ENCODE assay signal across 11 cellular contexts in the genomic region with DNA sequence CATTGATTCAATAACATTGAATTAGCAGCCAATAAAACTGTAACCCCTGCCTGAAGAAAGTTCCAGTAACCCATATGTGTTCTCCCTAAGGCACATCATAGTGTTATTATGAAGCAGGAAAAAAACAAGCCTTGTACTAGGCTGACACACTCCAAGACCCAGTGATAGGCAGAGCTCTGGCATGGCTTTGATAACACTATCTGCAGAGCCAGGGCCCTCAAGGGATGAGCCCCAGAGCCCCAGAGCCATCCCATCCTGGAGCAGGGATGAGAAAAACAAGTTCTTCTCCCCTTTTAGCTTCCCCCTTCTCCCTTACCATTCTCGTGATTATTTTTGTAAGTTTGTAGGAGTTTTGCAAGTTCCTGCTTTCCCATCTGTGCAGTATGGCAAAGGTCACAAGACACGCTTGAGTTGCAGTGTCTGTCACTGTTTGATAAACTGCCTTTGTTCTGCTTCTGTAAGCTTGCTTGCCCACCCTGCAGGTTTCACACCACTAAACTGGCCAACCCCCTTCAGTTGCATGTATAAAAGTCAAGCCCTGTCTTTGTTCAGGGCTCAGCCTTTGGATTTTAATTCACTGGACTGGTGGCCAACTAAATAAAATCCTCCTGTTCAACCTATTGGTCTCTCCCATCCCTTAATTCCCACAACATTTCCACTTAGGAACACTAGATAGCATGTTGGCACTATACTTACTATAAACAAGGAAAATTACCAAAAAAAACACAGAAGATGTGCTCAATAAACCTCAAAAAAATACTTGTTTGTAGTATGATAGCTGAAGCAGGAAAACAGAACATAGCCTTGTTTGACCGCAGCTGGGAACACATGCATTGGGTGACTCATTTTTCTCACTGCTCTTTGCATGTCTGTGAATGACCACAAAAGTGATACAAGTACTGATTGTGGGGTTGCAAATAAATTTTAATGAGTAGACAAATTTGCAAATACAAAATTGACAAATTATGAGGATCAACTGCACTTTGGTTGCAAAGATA. TPM values are rescaled to one million over a fixed set of nuclear protein-coding genes. Genes with fewer than 3 reads are reported as not detected.
A peak's percentile ranks its signal among the peaks of the same experiment; 100 is the strongest.
DNase-seq lines count a peak whose midpoint lies in the region; ATAC-seq and TF ChIP-seq lines count a peak whose summit lies in the region.
"Had no signal": no experiment of that assay in that cellular context is flagged by ENCODE, and none has a peak within 500 bp of the region (broad histone marks: within the 10 kb centered on the region; RNA-seq: fewer than 3 reads in every experiment).

No MANE protein-coding gene starts in this region.

- no peak overlapping the region for H3K27ac Mint-ChIP-seq in MCF 10A (ENCODE audit: low read depth, unreplicated experiment)
- H3K27ac Mint-ChIP-seq: mesothelial cell of epicardium had no signal

- H3K4me3 Mint-ChIP-seq in MCF 10A (ENCODE audit: unreplicated experiment), result no peak overlapping the region
- H3K4me3 Mint-ChIP-seq: mesothelial cell of epicardium had no signal

- peak; percentile 55 for ATAC-seq in upper lobe of right lung

- no peaks in the 10 kb centered on the region for H3K36me3 Mint-ChIP-seq in MCF 10A (ENCODE audit: insufficient read depth, unreplicated experiment)

- H3K36me3 ChIP-seq in breast epithelium (no peaks in the 10 kb centered on the region), upper lobe of right lung (no peaks in the 10 kb centered on the region)

- H3K4me1 ChIP-seq in breast epithelium (no peaks in the 10 kb centered on the region), upper lobe of right lung (no peaks in the 10 kb centered on the region)

- intact Hi-C loops in MCF 10A (cut with micrococcal nuclease) (no loop called here), breast epithelium (cut with DNase I; ENCODE audit: low total_unique reads) (no loop called here), upper lobe of right lung (cut with DNase I) (no loop called here)

- H3K4me3 ChIP-seq in breast epithelium, result no peak overlapping the region
- no peak overlapping the region for H3K4me3 ChIP-seq in upper lobe of right lung

- no peak for TF ChIP-seq POLR2A in breast epithelium (IDR thresholded peaks at IDR 0.05)

- DNase-seq in MCF 10A (ENCODE audit: unreplicated experiment) (peak; percentile 61), breast epithelium (ENCODE audit: low spot score in 2 of 2) (no peak), HT1080 (ENCODE audit: low read depth) (peak; percentile 84), brain pericyte (ENCODE audit: low read depth, low spot score) (peak; percentile 68), upper lobe of right lung (no peak), SHP77 treated with DMSO at 0.1 percent for 48 hours (lab: John Stamatoyannopoulos, UW) (no peak), HEK293T (ENCODE audit: extremely low spot score) (no peak), ACHN (no peak)
- DNase-seq: activated CD4-positive, alpha-beta T cell treated with anti-CD3 and anti-CD28 coated beads, Interleukin-2, amount 50 U/mL, for 1 hour; NCI-H1694 had no signal

- BruUV-seq in MCF 10A (replicated peaks; lab: Mats Ljungman, UMichigan), result no TSS peak

- CTCF ChIA-PET in MCF 10A (lab: Yijun Ruan, JAX) (interaction anchor here (0.6 to 1.4 kb wide), 7 partner anchors 16 to 763 kb away, joined by 3 to 5 read pairs (median 3); no protein-coding TSS in a partner anchor), HEK293T (lab: Yijun Ruan, JAX) (no interaction called here)

- in situ Hi-C loops in ACHN (cut with HindIII; ENCODE audit: low pct_ligation_motif_present, low pct_unique_long_range_greater_than_20kb, low sequenced_read_pairs), result no loop called here

- H3K9me3 ChIP-seq in breast epithelium, result peaks cover 0 to 5% of the 10 kb centered on the region in 2 donors
- H3K9me3 ChIP-seq in upper lobe of right lung, result no peaks in the 10 kb centered on the region

- no peak overlapping the region for H3K27ac ChIP-seq in breast epithelium
- no peak overlapping the region for H3K27ac ChIP-seq in upper lobe of right lung

- H3K4me1 Mint-ChIP-seq in MCF 10A (ENCODE audit: insufficient read depth, unreplicated experiment), result peaks cover 15% of the 10 kb centered on the region

- H3K27me3 ChIP-seq in breast epithelium, result no peaks in the 10 kb centered on the region
- no peaks in the 10 kb centered on the region for H3K27me3 ChIP-seq in upper lobe of right lung

- POLR2A ChIA-PET in MCF 10A (lab: Yijun Ruan, JAX) (interaction anchor here (1.1 kb wide), 1 partner anchor 25 kb away, joined by 3 read pairs; no protein-coding TSS in a partner anchor), HEK293T (lab: Yijun Ruan, JAX) (no interaction called here)

- TF ChIP-seq CTCF in MCF 10A (IDR thresholded peaks at IDR 0.05; ENCODE audit: unreplicated experiment) (no peak), breast epithelium (IDR thresholded peaks at IDR 0.05) (no peak), upper lobe of right lung (IDR thresholded peaks at IDR 0.05) (no peak)

- H3K27me3 Mint-ChIP-seq in MCF 10A (ENCODE audit: insufficient read depth, unreplicated experiment), result no peaks in the 10 kb centered on the region

- H3K9me3 Mint-ChIP-seq in MCF 10A (ENCODE audit: unreplicated experiment), result no peaks in the 10 kb centered on the region

TF ChIP-seq in HEK293T, 16 proteins besides CTCF, POLR2A, EP300 and RAD21:
- TF ChIP-seq FOXA1 (IDR thresholded peaks at IDR 0.05) (no peak), SP1 (IDR thresholded peaks at IDR 0.05) (no peak), ELF4 (IDR thresholded peaks at IDR 0.05) (no peak)
- TF ChIP-seq, protein P1, sequence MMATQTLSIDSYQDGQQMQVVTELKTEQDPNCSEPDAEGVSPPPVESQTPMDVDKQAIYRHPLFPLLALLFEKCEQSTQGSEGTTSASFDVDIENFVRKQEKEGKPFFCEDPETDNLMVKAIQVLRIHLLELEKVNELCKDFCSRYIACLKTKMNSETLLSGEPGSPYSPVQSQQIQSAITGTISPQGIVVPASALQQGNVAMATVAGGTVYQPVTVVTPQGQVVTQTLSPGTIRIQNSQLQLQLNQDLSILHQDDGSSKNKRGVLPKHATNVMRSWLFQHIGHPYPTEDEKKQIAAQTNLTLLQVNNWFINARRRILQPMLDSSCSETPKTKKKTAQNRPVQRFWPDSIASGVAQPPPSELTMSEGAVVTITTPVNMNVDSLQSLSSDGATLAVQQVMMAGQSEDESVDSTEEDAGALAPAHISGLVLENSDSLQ (IDR thresholded peaks at IDR 0.05), result no peak

RNA-seq across cellular contexts. Expression of a gene that starts 22.5 kb away (rescaled TPM):
- 0.09 and 0.12 TPM in 2 replicates for total RNA-seq in MCF 10A (2022)
- 1 to 10 TPM; 3.2 to 5.3 (median 4.9) TPM for total RNA-seq in breast epithelium
- total RNA-seq in HT1080 (2014; rRNA removed; shearing (Covaris generic)), result 0.27 and 0.84 TPM in 2 replicates
- 0.14 and 0.16 TPM in 2 replicates for polyA plus RNA-seq in HT1080 (2015; cell fraction: cytosol; rRNA removed)
- 0.23 and 0.35 TPM in 2 replicates for polyA plus RNA-seq in HT1080 (2015; cell fraction: nucleus; rRNA removed)
- 31.1 TPM for total RNA-seq in upper lobe of right lung

Comparison
In these comparisons a context has a peak if more than half of its experiments do, and no peak if none do; other contexts are left out.
1. DNase-seq: peak in MCF 10A (single experiment), HT1080 (single experiment) and brain pericyte (single experiment); none in breast epithelium (0 of 2), upper lobe of right lung (single experiment), SHP77 treated with DMSO at 0.1 percent for 48 hours (single experiment), HEK293T (single experiment) and ACHN (single experiment).